24 cellular contexts compared by ENCODE assay signal in genomic region chr19:43586346-43586745, GRCh38. TPM values are rescaled to one million over a fixed set of nuclear protein-coding genes. Genes with fewer than 3 reads are reported as not detected.
"Had no signal": no experiment of that assay in that cellular context is flagged by ENCODE, and none has a peak within 500 bp of the region (broad histone marks: within the 10 kb centered on the region; RNA-seq: fewer than 3 reads in every experiment).

No MANE protein-coding gene starts in this region.

- H3K27ac ChIP-seq: esophagus muscularis mucosa, gastrocnemius medialis, heart right ventricle, spleen, testis, tibial nerve, upper lobe of right lung, vagina had no signal

- H3K4me3 Mint-ChIP-seq: nephron progenitor cell; stimulated activated naive B cell treated with anti-CD40 and anti-IgM and Interleukin-4, amounts not matched to agents 10 μg/mL and 1 μg/mL and 100 μg/mL, for 72 hours; stimulated activated naive CD8-positive, alpha-beta T cell treated with anti-CD3 and anti-CD28 coated beads, Interleukin-15, amount 100 ng/mL, for 72 hours had no signal

- DNase-seq: dermis blood vessel endothelial cell; gastrocnemius medialis; heart right ventricle; hypothalamus; kidney glomerular epithelial cell; mesendoderm; naive B cell; nephron progenitor cell; spleen; stimulated activated CD4-positive, alpha-beta T cell treated with anti-CD3 and anti-CD28 coated beads, Interleukin-15, amount 100 ng/mL, for 24 hours; stimulated activated CD4-positive, alpha-beta T cell treated with anti-CD3 and anti-CD28 coated beads, Interleukin-1b, Interleukin-23, amount 100 ng/mL, for 48 hours; stimulated activated CD4-positive, alpha-beta T cell treated with anti-CD3 and anti-CD28 coated beads, Interleukin-4, amount 100 ng/mL, for 24 hours; stimulated activated naive B cell treated with anti-CD40 and anti-IgM and Interleukin-4, amounts not matched to agents 10 μg/mL and 1 μg/mL and 100 μg/mL, for 72 hours; stimulated activated naive CD8-positive, alpha-beta T cell treated with anti-CD3 and anti-CD28 coated beads, Interleukin-15, amount 100 ng/mL, for 72 hours; testis; upper lobe of right lung had no signal

- H3K27ac Mint-ChIP-seq: stimulated activated naive B cell treated with anti-CD40 and anti-IgM and Interleukin-4, amounts not matched to agents 10 μg/mL and 1 μg/mL and 100 μg/mL, for 72 hours had no signal

- H3K27me3 Mint-ChIP-seq: naive B cell; stimulated activated naive B cell treated with anti-CD40 and anti-IgM and Interleukin-4, amounts not matched to agents 10 μg/mL and 1 μg/mL and 100 μg/mL, for 72 hours; stimulated activated naive CD8-positive, alpha-beta T cell treated with anti-CD3 and anti-CD28 coated beads, Interleukin-15, amount 100 ng/mL, for 72 hours had no signal

- H3K9me3 Mint-ChIP-seq: naive B cell; nephron progenitor cell; stimulated activated naive B cell treated with anti-CD40 and anti-IgM and Interleukin-4, amounts not matched to agents 10 μg/mL and 1 μg/mL and 100 μg/mL, for 72 hours; stimulated activated naive CD8-positive, alpha-beta T cell treated with anti-CD3 and anti-CD28 coated beads, Interleukin-15, amount 100 ng/mL, for 72 hours had no signal

- ATAC-seq: gastrocnemius medialis; heart right ventricle; sciatic nerve; stimulated activated naive B cell treated with anti-CD40 and anti-IgM and Interleukin-4, amounts not matched to agents 10 μg/mL and 1 μg/mL and 100 μg/mL, for 72 hours; stimulated activated naive CD8-positive, alpha-beta T cell treated with anti-CD3 and anti-CD28 coated beads, Interleukin-15, amount 100 ng/mL, for 72 hours; upper lobe of right lung had no signal

- H3K9me3 ChIP-seq: esophagus muscularis mucosa, gastrocnemius medialis, heart right ventricle, spleen, testis, tibial nerve, upper lobe of right lung, vagina had no signal

- FAIRE-seq: islet of Langerhans had no signal

- H3K4me3 ChIP-seq: esophagus muscularis mucosa, gastrocnemius medialis, heart right ventricle, spleen, testis, tibial nerve, upper lobe of right lung, vagina had no signal

- H3K27me3 ChIP-seq: esophagus muscularis mucosa, gastrocnemius medialis, heart right ventricle, spleen, testis, tibial nerve, upper lobe of right lung, vagina had no signal

- H3K4me1 ChIP-seq: gastrocnemius medialis had no signal

RNA-seq across cellular contexts. Expression of gene SRRM5, which starts 25.5 kb away (rescaled TPM):
- total RNA-seq: lung microvascular endothelial cell, pulmonary artery endothelial cell, skeletal muscle tissue had no signal
